In the genomic region with DNA sequence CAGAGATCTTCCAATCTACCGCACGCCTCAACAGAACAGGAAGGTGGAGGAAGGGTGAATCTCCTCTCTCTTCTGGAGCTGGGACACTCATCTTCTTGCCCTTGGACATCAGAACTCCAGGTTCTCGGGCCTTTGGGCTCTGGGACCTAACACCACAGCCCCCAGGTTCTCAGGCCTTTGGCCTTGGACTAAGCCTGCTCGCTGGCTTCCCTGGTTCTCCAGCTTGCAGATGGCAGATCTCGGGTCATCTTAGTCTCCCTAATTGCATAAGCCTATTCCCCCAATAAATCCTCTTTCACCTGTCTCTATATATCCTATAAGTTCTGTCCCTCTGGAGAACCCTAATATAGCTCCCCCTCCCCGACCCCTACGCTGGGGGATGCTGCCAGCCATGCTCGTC, we compare ENCODE assay signal across 29 cellular contexts. TPM values are rescaled to one million over a fixed set of nuclear protein-coding genes. Genes with fewer than 3 reads are reported as not detected.
A peak's percentile ranks its signal among the peaks of the same experiment; 100 is the strongest.
DNase-seq lines count a peak whose midpoint lies in the region; ATAC-seq, FAIRE-seq and TF ChIP-seq lines count a peak whose summit lies in the region.
"Had no signal": no experiment of that assay in that cellular context is flagged by ENCODE, and none has a peak within 500 bp of the region (broad histone marks: within the 10 kb centered on the region; RNA-seq: fewer than 3 reads in every experiment).

No MANE protein-coding gene starts in this region.

- no peak overlapping the region for H3K4me3 Mint-ChIP-seq in central memory CD8-positive, alpha-beta T cell
- no peak overlapping the region for H3K4me3 Mint-ChIP-seq in neural progenitor cell
- H3K4me3 Mint-ChIP-seq in activated CD8-positive, alpha-beta memory T cell treated with anti-CD3 and anti-CD28 coated beads, Interleukin-2, amount 10 ng/mL, durations not matched to agents 7 days and 5 days: no peak overlapping the region
- H3K4me3 Mint-ChIP-seq: B cell had no signal

- peak overlapping the region; percentile 19 for H3K27ac Mint-ChIP-seq in central memory CD8-positive, alpha-beta T cell (ENCODE audit: low read depth)
- peak overlapping the region; percentile 66 for H3K27ac Mint-ChIP-seq in neural progenitor cell
- no peak overlapping the region for H3K27ac Mint-ChIP-seq in activated CD8-positive, alpha-beta memory T cell treated with anti-CD3 and anti-CD28 coated beads, Interleukin-2, amount 10 ng/mL, durations not matched to agents 7 days and 5 days

- H3K18ac ChIP-seq in IMR-90 (ENCODE audit: low read depth, low read length): peak overlapping the region; percentile 84

- H4K8ac ChIP-seq in IMR-90 (ENCODE audit: low read depth in 2 of 2, low read length in 2 of 2): peak overlapping the region; percentile 12 to 95; a peak in 1 of 4 replicates

- no peak overlapping the region for H3K23ac ChIP-seq in IMR-90 (ENCODE audit: low read depth, low read length)

- H3K4me1 ChIP-seq in A549 (peaks cover 41% of the 10 kb centered on the region), IMR-90 (ENCODE audit: control insufficient read depth, insufficient read depth, low read length) (peaks cover 82% of the 10 kb centered on the region), neural progenitor cell (peaks cover 28% of the 10 kb centered on the region)

- peaks cover 99% of the 10 kb centered on the region for H3K79me2 ChIP-seq in neural progenitor cell (ENCODE audit: low read depth)

- H4K20me1 ChIP-seq in IMR-90 (ENCODE audit: insufficient read depth, low read length): peaks cover 67% of the 10 kb centered on the region
- H4K20me1 ChIP-seq in neural progenitor cell (ENCODE audit: low read depth): peaks cover 100% of the 10 kb centered on the region

- H3K36me3 Mint-ChIP-seq in central memory CD8-positive, alpha-beta T cell (ENCODE audit: insufficient read depth): peaks cover 2% of the 10 kb centered on the region
- peaks cover 8% of the 10 kb centered on the region for H3K36me3 Mint-ChIP-seq in neural progenitor cell
- no peaks in the 10 kb centered on the region for H3K36me3 Mint-ChIP-seq in activated CD8-positive, alpha-beta memory T cell treated with anti-CD3 and anti-CD28 coated beads, Interleukin-2, amount 10 ng/mL, durations not matched to agents 7 days and 5 days

- H3K79me1 ChIP-seq in IMR-90 (ENCODE audit: low read depth in 1 of 2, low read length in 2 of 2): peaks cover 54 to 93% of the 10 kb centered on the region in 2 experiments

- TF ChIP-seq RAD21 in A549 (conservative IDR thresholded peaks at IDR 0.05 in 1 of 2, IDR thresholded peaks at IDR 0.05 in 1 of 2) (no peak), IMR-90 (IDR thresholded peaks at IDR 0.05; ENCODE audit: low read length) (no peak)

- H3K27me3 Mint-ChIP-seq in central memory CD8-positive, alpha-beta T cell: no peaks in the 10 kb centered on the region
- peaks cover 6% of the 10 kb centered on the region for H3K27me3 Mint-ChIP-seq in neural progenitor cell (ENCODE audit: insufficient read depth, low read depth)
- H3K27me3 Mint-ChIP-seq in activated CD8-positive, alpha-beta memory T cell treated with anti-CD3 and anti-CD28 coated beads, Interleukin-2, amount 10 ng/mL, durations not matched to agents 7 days and 5 days: no peaks in the 10 kb centered on the region
- H3K27me3 Mint-ChIP-seq: B cell had no signal

- H3K56ac ChIP-seq in IMR-90 (ENCODE audit: extremely low read depth, insufficient read depth, low read length): no peak overlapping the region

- H2AFZ ChIP-seq in IMR-90 (replicated peaks; ENCODE audit: low read length, poor library complexity) (no peak overlapping the region), neural progenitor cell (replicated peaks) (no peak overlapping the region)
- H2AFZ ChIP-seq: parathyroid adenoma had no signal

- no peak for TF ChIP-seq EP300 in A549 (IDR thresholded peaks at IDR 0.05)

- H3K4me3 ChIP-seq in A549 (no peak overlapping the region), IMR-90 (ENCODE audit: insufficient read depth, low read depth, low read length) (no peak overlapping the region), neural progenitor cell (no peak overlapping the region)
- H3K4me3 ChIP-seq: body of pancreas, dorsolateral prefrontal cortex, HAP-1, lung, smooth muscle cell, thoracic aorta had no signal

- FAIRE-seq in A549 (lab: Jason Lieb, UNC): no peak
- FAIRE-seq: endometrium had no signal

- TF ChIP-seq CTCF in A549 (IDR thresholded peaks at IDR 0.05) (no peak), IMR-90 (conservative IDR thresholded peaks at IDR 0.05; ENCODE audit: low read depth, low read length) (no peak), neural progenitor cell (IDR thresholded peaks at IDR 0.05) (no peak)

- dilution Hi-C loops in IMR-90 (cut with HindIII; ENCODE audit: low sequenced_read_pairs, unreplicated experiment): no loop called here

- H2BK20ac ChIP-seq in IMR-90 (ENCODE audit: low read depth, low read length): peak overlapping the region; percentile 81

- H3K9me1 ChIP-seq in IMR-90 (ENCODE audit: insufficient read depth, low read length): peaks cover 66% of the 10 kb centered on the region

- DNase-seq in A549 (ENCODE audit: low read depth in 1 of 2, low spot score in 1 of 2): no peak
- no peak for DNase-seq in IMR-90
- DNase-seq in central memory CD8-positive, alpha-beta T cell (ENCODE audit: low spot score in 2 of 2): no peak
- DNase-seq in neural progenitor cell (ENCODE audit: low spot score): no peak
- no peak for DNase-seq in activated CD8-positive, alpha-beta memory T cell treated with anti-CD3 and anti-CD28 coated beads, Interleukin-2, amount 10 ng/mL, durations not matched to agents 7 days and 5 days
- DNase-seq in activated gamma-delta T cell treated with Interleukin-2 at 50 U/mL for 16 hours: no peak
- DNase-seq in UCSD-AML1 (lab: John Stamatoyannopoulos, UW; ENCODE audit: unreplicated experiment): no peak
- DNase-seq: ACHN; activated CD4-positive, alpha-beta T cell treated with anti-CD3 and anti-CD28 coated beads, Interleukin-2, amount 50 U/mL, for 48 hours; activated naive CD4-positive, alpha-beta T cell treated with Interleukin-2 at 50 U/mL for 16 hours; dorsolateral prefrontal cortex; EL; foreskin melanocyte; Kasumi-1; kidney glomerular epithelial cell; MV-4-11; NCI-H1436; NCI-H446; NCI-H774; stimulated activated naive CD8-positive, alpha-beta T cell treated with anti-CD3 and anti-CD28 coated beads, Interleukin-15, Interleukin-2, amounts not matched to agents 100 U/mL and 50 U/mL, for 24 hours had no signal

- ATAC-seq in A549 (no peak), IMR-90 (ENCODE audit: low read depth) (no peak), HG02610 (IDR thresholded peaks at IDR 0.05; ENCODE audit: unreplicated experiment) (no peak)
- ATAC-seq in central memory CD8-positive, alpha-beta T cell (replicated peaks; ENCODE audit: extremely low read depth, poor library complexity, severe bottlenecking): no peak
- ATAC-seq in activated CD8-positive, alpha-beta memory T cell treated with anti-CD3 and anti-CD28 coated beads, Interleukin-2, amount 10 ng/mL, durations not matched to agents 7 days and 5 days: no peak
- ATAC-seq: body of pancreas; stimulated activated naive CD8-positive, alpha-beta T cell treated with anti-CD3 and anti-CD28 coated beads, Interleukin-15, Interleukin-2, amounts not matched to agents 100 U/mL and 50 U/mL, for 24 hours had no signal

- H3K27me3 ChIP-seq in IMR-90 (ENCODE audit: control insufficient read depth, insufficient read depth, low read length) (no peaks in the 10 kb centered on the region), neural progenitor cell (no peaks in the 10 kb centered on the region)
- H3K27me3 ChIP-seq: body of pancreas, dorsolateral prefrontal cortex had no signal

- CTCF ChIA-PET in A549 (lab: Yijun Ruan, JAX): interaction anchor here (0.9 to 1.2 kb wide), 2 partner anchors 10 to 20 kb away, joined by 3 read pairs; no protein-coding TSS in a partner anchor
- CTCF ChIA-PET in IMR-90 (lab: Yijun Ruan, JAX): no interaction called here
- CTCF ChIA-PET in activated CD8-positive, alpha-beta memory T cell treated with anti-CD3 and anti-CD28 coated beads, Interleukin-2, amount 10 ng/mL, durations not matched to agents 7 days and 5 days (lab: Charles Lee): no interaction called here

- H2BK15ac ChIP-seq in IMR-90 (ENCODE audit: low read depth, low read length): peak overlapping the region; percentile 87; the same call in 2 of the 3 replicates

- peaks cover 49% of the 10 kb centered on the region for H3K36me3 ChIP-seq in IMR-90 (ENCODE audit: control insufficient read depth, insufficient read depth, low read length)
- H3K36me3 ChIP-seq in neural progenitor cell: no peaks in the 10 kb centered on the region
- H3K36me3 ChIP-seq: thoracic aorta had no signal

- 91% methylated on average over 8 of the region's 8 CpGs for WGBS in A549 (ENCODE audit: missing lambda C conversion rate)
- WGBS in IMR-90 (ENCODE audit: extremely low coverage in 2 of 2, insufficient read length in 1 of 2), 2 experiments: 100% methylated on average over 3 of the region's 8 CpGs; no CpG with 5 or more reads in 1 of the 2 experiments

- H3K27ac ChIP-seq in A549 (peak overlapping the region; percentile 49 to 83; a peak in 4 of 6 replicates), IMR-90 (ENCODE audit: insufficient read depth, low read length) (peak overlapping the region; percentile 95), neural progenitor cell (no peak overlapping the region)
- H3K27ac ChIP-seq: thoracic aorta had no signal

- peak overlapping the region; percentile 35 for H3K14ac ChIP-seq in IMR-90 (replicated peaks; ENCODE audit: low read depth, low read length)

- peak overlapping the region; percentile 99 for H2BK120ac ChIP-seq in IMR-90 (ENCODE audit: low read depth, low read length)

- intact Hi-C loops in IMR-90 (cut with micrococcal nuclease): no loop called here

- peak overlapping the region; percentile 92 for H2AK5ac ChIP-seq in IMR-90 (ENCODE audit: low read depth, low read length)

- H3K9ac ChIP-seq in IMR-90 (ENCODE audit: low read depth, low read length) (no peak overlapping the region), neural progenitor cell (no peak overlapping the region)
- H3K9ac ChIP-seq: parathyroid adenoma had no signal

- in situ Hi-C loops in IMR-90 (cut with MboI; ENCODE audit: low sequenced_read_pairs): loop anchor here (25.0 kb wide), 1 partner anchor 417 kb away; a partner anchor contains a TSS

- H2AK9ac ChIP-seq in IMR-90 (replicated peaks; ENCODE audit: low read depth, low read length, poor library complexity): no peak overlapping the region

- TF ChIP-seq POLR2A in A549 (IDR thresholded peaks at IDR 0.05; ENCODE audit: low read length) (no peak), IMR-90 (IDR thresholded peaks at IDR 0.05; ENCODE audit: low read depth, low read length) (no peak)

- peak overlapping the region; percentile 5; the same call in 1 of the 2 replicates for H4K5ac ChIP-seq in IMR-90 (ENCODE audit: low read depth, low read length)

- H3K9me3 Mint-ChIP-seq in central memory CD8-positive, alpha-beta T cell: no peaks in the 10 kb centered on the region
- peaks cover 3% of the 10 kb centered on the region for H3K9me3 Mint-ChIP-seq in neural progenitor cell
- no peaks in the 10 kb centered on the region for H3K9me3 Mint-ChIP-seq in activated CD8-positive, alpha-beta memory T cell treated with anti-CD3 and anti-CD28 coated beads, Interleukin-2, amount 10 ng/mL, durations not matched to agents 7 days and 5 days (ENCODE audit: low read depth)

- H3F3A ChIP-seq in neural progenitor cell (ENCODE audit: low read depth): no peaks in the 10 kb centered on the region

- H3K4ac ChIP-seq in IMR-90 (ENCODE audit: low read depth, low read length): peak overlapping the region; percentile 99

- POLR2A ChIA-PET in A549 (lab: Yijun Ruan, JAX) (no interaction called here), IMR-90 (lab: Charles Lee; ENCODE audit: unreplicated experiment) (no interaction called here)

- H3K9me3 ChIP-seq in A549: no peaks in the 10 kb centered on the region
- no peaks in the 10 kb centered on the region for H3K9me3 ChIP-seq in IMR-90 (ENCODE audit: control insufficient read depth, insufficient read depth, low read length)
- H3K9me3 ChIP-seq in neural progenitor cell (ENCODE audit: low read depth): no peaks in the 10 kb centered on the region
- H3K9me3 ChIP-seq: body of pancreas, HAP-1, thoracic aorta had no signal

- H4K91ac ChIP-seq in IMR-90 (ENCODE audit: insufficient read depth, low read depth, low read length): peak overlapping the region; percentile 99

- H2BK5ac ChIP-seq in IMR-90 (ENCODE audit: low read depth, low read length, poor library complexity, severe bottlenecking): peak overlapping the region; percentile 99

- H3K4me1 Mint-ChIP-seq in central memory CD8-positive, alpha-beta T cell: peaks cover 11% of the 10 kb centered on the region
- peaks cover 56% of the 10 kb centered on the region for H3K4me1 Mint-ChIP-seq in neural progenitor cell
- no peaks in the 10 kb centered on the region for H3K4me1 Mint-ChIP-seq in activated CD8-positive, alpha-beta memory T cell treated with anti-CD3 and anti-CD28 coated beads, Interleukin-2, amount 10 ng/mL, durations not matched to agents 7 days and 5 days

- BruUV-seq in IMR-90 (replicated peaks; lab: Mats Ljungman, UMichigan): no TSS peak

- H3K4me2 ChIP-seq in A549 (no peak overlapping the region), IMR-90 (ENCODE audit: low read depth, low read length) (no peak overlapping the region), neural progenitor cell (no peak overlapping the region)
- H3K4me2 ChIP-seq: smooth muscle cell had no signal

RNA-seq across cellular contexts. Expression of a gene that starts 14.8 kb away (rescaled TPM):
- 3.8 and 5.6 TPM in 2 replicates for polyA plus RNA-seq in A549 (2011; rRNA removed)
- polyA plus RNA-seq in A549 (2012; cell fraction: cytosol; rRNA removed): 5.8 and 9.7 TPM in 2 replicates
- polyA plus RNA-seq in A549 (2012; cell fraction: nucleus; rRNA removed): 10.0 and 11.0 TPM in 2 replicates
- 10.5 to 11.9 TPM (median 11.6 TPM) in 3 replicates for polyA plus RNA-seq in A549 (2017; fragmentation: RNase III; extraction: RNeasy Plus Mini Kit Qiagen cat#74134 plus additional on column Dnase treatment)
- polyA minus RNA-seq in A549 (2011; rRNA and poly(A)+ RNA removed): 6.0 and 6.7 TPM in 2 replicates
- 29.7 and 29.9 TPM in 2 replicates for total RNA-seq in IMR-90 (2012; rRNA removed)
- polyA plus RNA-seq in IMR-90 (2012; rRNA removed): 36.9 and 39.7 TPM in 2 replicates
- 22.1 and 48.3 TPM in 2 replicates for polyA plus RNA-seq in IMR-90 (2012; cell fraction: cytosol; rRNA removed)
- 21.0 and 34.4 TPM in 2 replicates for polyA plus RNA-seq in IMR-90 (2012; cell fraction: nucleus; rRNA removed; ENCODE audit: low replicate concordance)
- total RNA-seq in neural progenitor cell (ENCODE audit: low replicate concordance): 31.1 and 71.0 TPM in 2 replicates
- total RNA-seq in activated CD8-positive, alpha-beta memory T cell treated with anti-CD3 and anti-CD28 coated beads, Interleukin-2, amount 10 ng/mL, durations not matched to agents 7 days and 5 days: 1 to 10 TPM; 7.0 to 8.6 TPM
